In genomic region chr7:82745117-82745516, GRCh38 we compare ENCODE assay signal across 1 cellular context.
TF ChIP-seq lines count a peak whose summit lies in the region.

No MANE protein-coding gene starts in this region.

TF ChIP-seq in WTC11, 78 proteins besides CTCF, POLR2A, EP300 and RAD21:
- TF ChIP-seq HMGXB4 (CRISPR knock-in tag; IDR thresholded peaks at IDR 0.05): no peak
- no peak for TF ChIP-seq JAZF1 (CRISPR knock-in tag; IDR thresholded peaks at IDR 0.05)
- TF ChIP-seq ZBTB21 (CRISPR knock-in tag; IDR thresholded peaks at IDR 0.05; ENCODE audit: borderline replicate concordance): no peak
- no peak for TF ChIP-seq KAT7 (CRISPR knock-in tag; IDR thresholded peaks at IDR 0.05; ENCODE audit: borderline replicate concordance)
- no peak for TF ChIP-seq SOX15 (CRISPR knock-in tag; IDR thresholded peaks at IDR 0.05)
- no peak for TF ChIP-seq ZNF121 (CRISPR knock-in tag; IDR thresholded peaks at IDR 0.05)
- no peak for TF ChIP-seq ZNF425 (CRISPR knock-in tag; conservative IDR thresholded peaks at IDR 0.05)
- no peak for TF ChIP-seq ERG (CRISPR knock-in tag; IDR thresholded peaks at IDR 0.05)
- TF ChIP-seq, protein P1, sequence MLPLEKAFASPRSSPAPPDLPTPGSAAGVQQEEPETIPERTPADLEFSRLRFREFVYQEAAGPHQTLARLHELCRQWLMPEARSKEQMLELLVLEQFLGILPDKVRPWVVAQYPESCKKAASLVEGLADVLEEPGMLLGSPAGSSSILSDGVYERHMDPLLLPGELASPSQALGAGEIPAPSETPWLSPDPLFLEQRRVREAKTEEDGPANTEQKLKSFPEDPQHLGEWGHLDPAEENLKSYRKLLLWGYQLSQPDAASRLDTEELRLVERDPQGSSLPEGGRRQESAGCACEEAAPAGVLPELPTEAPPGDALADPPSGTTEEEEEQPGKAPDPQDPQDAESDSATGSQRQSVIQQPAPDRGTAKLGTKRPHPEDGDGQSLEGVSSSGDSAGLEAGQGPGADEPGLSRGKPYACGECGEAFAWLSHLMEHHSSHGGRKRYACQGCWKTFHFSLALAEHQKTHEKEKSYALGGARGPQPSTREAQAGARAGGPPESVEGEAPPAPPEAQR (CRISPR knock-in tag; IDR thresholded peaks at IDR 0.05): no peak
- TF ChIP-seq EMX1 (CRISPR knock-in tag; IDR thresholded peaks at IDR 0.05): no peak
- TF ChIP-seq ZNF263 (CRISPR knock-in tag; IDR thresholded peaks at IDR 0.05; ENCODE audit: low read depth): no peak
